ENCODE assay signal across 8 cellular contexts in the genomic region with DNA sequence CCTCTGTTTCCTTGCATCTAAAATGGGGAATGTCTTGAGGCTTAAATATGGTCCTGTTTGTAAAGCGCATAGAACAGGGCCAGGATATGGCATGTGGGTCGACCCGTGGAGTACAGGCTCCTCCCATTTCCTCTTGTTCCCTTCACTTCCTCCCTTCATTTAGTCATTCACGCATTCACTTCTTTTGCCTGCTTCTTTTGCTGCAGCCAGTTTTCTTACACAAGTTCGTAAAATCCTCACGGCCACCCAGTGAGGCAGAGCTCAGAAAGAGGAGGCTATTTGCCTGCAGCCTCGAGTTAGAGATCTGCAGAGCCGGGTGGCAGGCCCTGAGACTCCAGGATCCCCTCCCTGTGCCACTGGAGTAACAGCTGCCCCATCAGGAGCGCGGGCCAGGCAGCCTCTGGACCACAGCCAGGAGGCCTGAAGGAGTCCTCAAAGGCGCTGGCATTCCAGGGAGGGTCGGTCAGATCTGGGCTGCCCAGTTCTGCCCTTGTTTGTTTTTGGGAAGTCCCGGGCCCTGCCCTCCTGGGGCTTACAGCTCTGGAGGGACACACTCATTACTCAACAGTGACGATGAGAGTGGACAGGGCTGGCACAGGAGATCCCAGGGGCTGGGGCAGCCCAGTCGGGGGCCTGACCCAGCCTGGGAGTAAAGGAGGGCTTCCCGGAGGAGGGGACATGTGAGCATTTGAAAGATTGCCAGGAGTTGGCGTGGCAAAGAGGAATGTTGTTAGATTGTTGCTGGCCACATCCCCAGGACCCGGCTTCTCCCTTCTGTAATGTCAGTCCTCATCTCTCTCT. TPM values are rescaled to one million over a fixed set of nuclear protein-coding genes. Genes with fewer than 3 reads are reported as not detected.
A peak's percentile ranks its signal among the peaks of the same experiment; 100 is the strongest.
DNase-seq lines count a peak whose midpoint lies in the region; ATAC-seq and TF ChIP-seq lines count a peak whose summit lies in the region.

No MANE protein-coding gene starts in this region.

- DNase-seq in CD8-positive, alpha-beta T cell: peak in 2 of 7 experiments; percentile 25 to 55
- DNase-seq in activated naive CD4-positive, alpha-beta T cell treated with anti-CD3 and anti-CD28 coated beads, Interleukin-2, amount 50 U/mL, for 72 hours (ENCODE audit: low spot score in 2 of 2): no peak
- DNase-seq in hepatic stellate cell (ENCODE audit: low spot score): peak; percentile 85
- DNase-seq in thoracic aorta (ENCODE audit: low spot score): peak; percentile 47
- no peak for DNase-seq in dedifferentiated amniotic fluid mesenchymal stem cell (ENCODE audit: extremely low spot score)
- no peak for DNase-seq in NCI-H526 (lab: John Stamatoyannopoulos, UW)
- no peak for DNase-seq in SKM-1 (lab: John Stamatoyannopoulos, UW; ENCODE audit: unreplicated experiment)

- H3K27me3 ChIP-seq in CD8-positive, alpha-beta T cell (ENCODE audit: insufficient read depth, low read length): no peaks in the 10 kb centered on the region
- no peaks in the 10 kb centered on the region for H3K27me3 ChIP-seq in thoracic aorta (replicated peaks; ENCODE audit: insufficient read depth)

- H3K4me1 Mint-ChIP-seq in CD8-positive, alpha-beta T cell (ENCODE audit: low read depth): peaks cover 68% of the 10 kb centered on the region
- H3K4me1 Mint-ChIP-seq in IgD-negative memory B cell: peaks cover 45 to 53% (median 50%) of the 10 kb centered on the region in 3 donors

- ATAC-seq in CD8-positive, alpha-beta T cell: peak; percentile 16
- peak in 1 of 2 donors; percentile 15 for ATAC-seq in activated naive CD4-positive, alpha-beta T cell treated with anti-CD3 and anti-CD28 coated beads, Interleukin-2, amount 50 U/mL, for 72 hours
- ATAC-seq in thoracic aorta (ENCODE audit: insufficient number of reproducible peaks, low FRiP score, low read depth): peak; percentile 22

- TF ChIP-seq CTCF in CD8-positive, alpha-beta T cell (IDR thresholded peaks at IDR 0.05): no peak
- TF ChIP-seq CTCF in thoracic aorta (IDR thresholded peaks at IDR 0.05): no peak

- POLR2A ChIA-PET in CD8-positive, alpha-beta T cell (lab: Charles Lee): no interaction called here

- intact Hi-C loops in CD8-positive, alpha-beta T cell (cut with DNase I, micrococcal nuclease): no loop called here

- H3K4me3 ChIP-seq in CD8-positive, alpha-beta T cell (ENCODE audit: low read depth, low read length): peak overlapping the region; percentile 35
- H3K4me3 ChIP-seq in thoracic aorta: peak overlapping the region; percentile 16

- peaks cover 50% of the 10 kb centered on the region for H3K4me1 ChIP-seq in CD8-positive, alpha-beta T cell (ENCODE audit: insufficient read depth, low read length)
- H3K4me1 ChIP-seq in thoracic aorta (ENCODE audit: control insufficient read depth in 1 of 2, low read depth in 2 of 2): peaks cover 30 to 49% of the 10 kb centered on the region in 2 donors

- H3K27ac Mint-ChIP-seq in CD8-positive, alpha-beta T cell: peak overlapping the region; percentile 90
- H3K27ac Mint-ChIP-seq in IgD-negative memory B cell: peak overlapping the region; percentile 58 to 93 (median 83)
- H3K27ac Mint-ChIP-seq in activated naive CD4-positive, alpha-beta T cell treated with anti-CD3 and anti-CD28 coated beads, Interleukin-2, amount 50 U/mL, for 72 hours: peak overlapping the region; percentile 94 to 96

- peak overlapping the region; percentile 81 for H3K4me3 Mint-ChIP-seq in CD8-positive, alpha-beta T cell
- peak overlapping the region; percentile 69 to 98 (median 88) for H3K4me3 Mint-ChIP-seq in IgD-negative memory B cell

- H3K36me3 Mint-ChIP-seq in CD8-positive, alpha-beta T cell: peaks cover 47% of the 10 kb centered on the region
- peaks cover 4% of the 10 kb centered on the region for H3K36me3 Mint-ChIP-seq in IgD-negative memory B cell
- H3K36me3 Mint-ChIP-seq in activated naive CD4-positive, alpha-beta T cell treated with anti-CD3 and anti-CD28 coated beads, Interleukin-2, amount 50 U/mL, for 72 hours: peaks cover 14 to 29% of the 10 kb centered on the region in 2 donors

- H3K9me3 ChIP-seq in CD8-positive, alpha-beta T cell (ENCODE audit: low read length): no peaks in the 10 kb centered on the region
- H3K9me3 ChIP-seq in thoracic aorta: no peaks in the 10 kb centered on the region

- CTCF ChIA-PET in CD8-positive, alpha-beta T cell (lab: Charles Lee): no interaction called here

- peak overlapping the region; percentile 53 for H3K27ac ChIP-seq in CD8-positive, alpha-beta T cell (ENCODE audit: low read depth, low read length)
- H3K27ac ChIP-seq in thoracic aorta: peak overlapping the region; percentile 71 to 93

- no peaks in the 10 kb centered on the region for H3K9me3 Mint-ChIP-seq in CD8-positive, alpha-beta T cell
- H3K9me3 Mint-ChIP-seq in IgD-negative memory B cell: no peaks in the 10 kb centered on the region
- H3K9me3 Mint-ChIP-seq in activated naive CD4-positive, alpha-beta T cell treated with anti-CD3 and anti-CD28 coated beads, Interleukin-2, amount 50 U/mL, for 72 hours: peaks cover 0 to 6% of the 10 kb centered on the region in 2 donors

- peaks cover 14% of the 10 kb centered on the region for H3K36me3 ChIP-seq in CD8-positive, alpha-beta T cell (ENCODE audit: insufficient read depth, low read length)
- H3K36me3 ChIP-seq in thoracic aorta: peaks cover 19% of the 10 kb centered on the region

- no peaks in the 10 kb centered on the region for H3K27me3 Mint-ChIP-seq in CD8-positive, alpha-beta T cell (ENCODE audit: low read depth)
- no peaks in the 10 kb centered on the region for H3K27me3 Mint-ChIP-seq in IgD-negative memory B cell

RNA-seq across cellular contexts. Expression of a gene that starts 4.6 kb away (rescaled TPM):
- total RNA-seq in CD8-positive, alpha-beta T cell: 10 to 100 TPM; 24.6 to 25.7 TPM
- polyA plus RNA-seq in IgD-negative memory B cell: 32.9 TPM
- total RNA-seq in activated naive CD4-positive, alpha-beta T cell treated with anti-CD3 and anti-CD28 coated beads, Interleukin-2, amount 50 U/mL, for 72 hours: 100 to 1,000 TPM in 1 of 2 donors, 10 to 100 TPM in 1; 73.6 to 118 TPM
- 100 to 1,000 TPM in 1 of 2 donors, 10 to 100 TPM in 1; 60.6 to 107 TPM for total RNA-seq in thoracic aorta

RNA-seq across cellular contexts. Expression of a gene that starts 54.6 kb away (rescaled TPM):
- total RNA-seq in CD8-positive, alpha-beta T cell: not detected
- polyA plus RNA-seq in IgD-negative memory B cell: not detected
- total RNA-seq in activated naive CD4-positive, alpha-beta T cell treated with anti-CD3 and anti-CD28 coated beads, Interleukin-2, amount 50 U/mL, for 72 hours: not detected
- total RNA-seq in thoracic aorta: 100 to 1,000 TPM in 1 of 2 donors, 10 to 100 TPM in 1; 85.6 to 189 TPM

Comparison
In these comparisons a context has a peak if more than half of its experiments do, and no peak if none do; other contexts are left out.
1. DNase-seq: peak in hepatic stellate cell (single experiment) and thoracic aorta (single experiment); none in activated naive CD4-positive, alpha-beta T cell treated with anti-CD3 and anti-CD28 coated beads, Interleukin-2, amount 50 U/mL, for 72 hours (0 of 2), dedifferentiated amniotic fluid mesenchymal stem cell (single experiment), NCI-H526 (0 of 2) and SKM-1 (single experiment).
2. RNA of a gene that starts 54.6 kb away (total RNA-seq): 85.6 to 189 TPM in thoracic aorta; not detected in CD8-positive, alpha-beta T cell and not detected in activated naive CD4-positive, alpha-beta T cell treated with anti-CD3 and anti-CD28 coated beads, Interleukin-2, amount 50 U/mL, for 72 hours; every median in the first group is over 10 times any median in the second.
3. Peak in every context shown above with its lines, with median percentiles within 50 percentile points of each other: H3K27ac Mint-ChIP-seq.